In genomic region chr10:29976134-29976533, GRCh38 we compare ENCODE assay signal across 29 cellular contexts.
"Had no signal": no experiment of that assay in that cellular context is flagged by ENCODE, and none has a peak within 500 bp of the region (broad histone marks: within the 10 kb centered on the region; RNA-seq: fewer than 3 reads in every experiment).

No MANE protein-coding gene starts in this region.

- H3K4me2 ChIP-seq: hepatocyte, neural progenitor cell, smooth muscle cell had no signal

- H3K27ac ChIP-seq: colonic mucosa, esophagus muscularis mucosa, foreskin keratinocyte, heart left ventricle, hepatocyte, neural progenitor cell, parathyroid adenoma, stomach, tibial nerve, upper lobe of right lung, uterus had no signal

- H3K4me3 Mint-ChIP-seq: naive thymus-derived CD4-positive, alpha-beta T cell; nephron; neural progenitor cell had no signal

- H3K36me3 ChIP-seq: colonic mucosa, esophagus muscularis mucosa, gastroesophageal sphincter, heart left ventricle, neural progenitor cell, stomach, tibial nerve, upper lobe of right lung, uterus had no signal

- H3K27ac Mint-ChIP-seq: naive thymus-derived CD4-positive, alpha-beta T cell; neural progenitor cell; progenitor cell of endocrine pancreas had no signal

- DNase-seq: colonic mucosa; dermis blood vessel endothelial cell; effector memory CD4-positive, alpha-beta T cell; foreskin keratinocyte; heart left ventricle; islet precursor cell; kidney glomerular epithelial cell; left colon; mesendoderm; midbrain; naive thymus-derived CD4-positive, alpha-beta T cell; stimulated activated CD4-positive, alpha-beta T cell treated with anti-CD3 and anti-CD28 coated beads, Interleukin-12 subunit alpha, Interleukin-12 subunit beta, amount 100 ng/mL, for 4 hours; stimulated activated CD4-positive, alpha-beta T cell treated with anti-CD3 and anti-CD28 coated beads, Interleukin-1b, Interleukin-23, amount 100 ng/mL, for 48 hours; stimulated activated CD4-positive, alpha-beta T cell treated with anti-CD3 and anti-CD28 coated beads, Interleukin-4, amount 100 ng/mL, for 1 hour; stimulated activated CD8-positive, alpha-beta memory T cell treated with anti-CD3 and anti-CD28 coated beads, Interleukin-4, amount 100 ng/mL, for 48 hours; stimulated activated naive CD4-positive, alpha-beta T cell treated with Interleukin-2 at 50 U/mL for 16 hours; stomach; upper lobe of right lung; uterus had no signal

- H3K36me3 Mint-ChIP-seq: neural progenitor cell had no signal

- H3K9ac ChIP-seq: neural progenitor cell, parathyroid adenoma had no signal

- H3K79me2 ChIP-seq: hepatocyte, parathyroid adenoma had no signal

- H3K9me3 ChIP-seq: colonic mucosa, gastroesophageal sphincter, tibial nerve, upper lobe of right lung, uterus had no signal

- H3K4me1 Mint-ChIP-seq: naive thymus-derived CD4-positive, alpha-beta T cell had no signal

- H3K4me3 ChIP-seq: colonic mucosa, esophagus muscularis mucosa, gastroesophageal sphincter, heart left ventricle, hepatocyte, neural progenitor cell, smooth muscle cell, stomach, tibial nerve, upper lobe of right lung, uterus had no signal

- ATAC-seq: foreskin keratinocyte; gastroesophageal sphincter; left colon; naive thymus-derived CD4-positive, alpha-beta T cell; sciatic nerve; upper lobe of right lung had no signal

- H3K27me3 ChIP-seq: colonic mucosa, esophagus muscularis mucosa, gastroesophageal sphincter, heart left ventricle, hepatocyte, neural progenitor cell, stomach, tibial nerve, upper lobe of right lung, uterus had no signal

- H3K4me1 ChIP-seq: colonic mucosa, foreskin keratinocyte, neural progenitor cell, parathyroid adenoma, upper lobe of right lung, uterus had no signal

- H3K27me3 Mint-ChIP-seq: progenitor cell of endocrine pancreas had no signal

- H2AFZ ChIP-seq: hepatocyte, neural progenitor cell, parathyroid adenoma had no signal
